13 cellular contexts compared by ENCODE assay signal in genomic region chr1:152497273-152497672, GRCh38. TPM values are rescaled to one million over a fixed set of nuclear protein-coding genes. Genes with fewer than 3 reads are reported as not detected.
DNase-seq lines count a peak whose midpoint lies in the region; ATAC-seq and TF ChIP-seq lines count a peak whose summit lies in the region.
"Had no signal": no experiment of that assay in that cellular context is flagged by ENCODE, and none has a peak within 500 bp of the region (broad histone marks: within the 10 kb centered on the region; RNA-seq: fewer than 3 reads in every experiment).

No MANE protein-coding gene starts in this region.

- no peak for TF ChIP-seq POLR2A in thyroid gland (IDR thresholded peaks at IDR 0.05)

- H3K79me2 ChIP-seq in OCI-LY1 (ENCODE audit: insufficient read depth, low read length), result no peaks in the 10 kb centered on the region

- H2AFZ ChIP-seq in OCI-LY1 (ENCODE audit: low read length), result no peak overlapping the region

- H4K20me1 ChIP-seq in OCI-LY1 (ENCODE audit: insufficient read depth, low read length), result no peaks in the 10 kb centered on the region

- no peak for ATAC-seq in GM19351 (IDR thresholded peaks at IDR 0.05; ENCODE audit: unreplicated experiment)
- ATAC-seq in GM21576 (IDR thresholded peaks at IDR 0.05; ENCODE audit: unreplicated experiment), result no peak
- ATAC-seq in activated CD8-positive, alpha-beta T cell treated with anti-CD3 and anti-CD28 coated beads, Interleukin-2, amount 10 ng/mL, durations not matched to agents 7 days and 5 days, result no peak
- ATAC-seq: activated CD4-positive, alpha-beta T cell treated with anti-CD3 and anti-CD28 coated beads for 36 hours; CD8-positive, alpha-beta T cell had no signal

- H3K27ac ChIP-seq in A673 (ENCODE audit: low read depth, low read length, poor library complexity, severe bottlenecking) (no peak overlapping the region), OCI-LY1 (ENCODE audit: low read depth, low read length, poor library complexity, severe bottlenecking) (no peak overlapping the region), thyroid gland (no peak overlapping the region)

- H3F3A ChIP-seq in OCI-LY1 (ENCODE audit: insufficient read depth, low read length), result no peaks in the 10 kb centered on the region

- no peak overlapping the region for H3K27ac Mint-ChIP-seq in activated CD8-positive, alpha-beta T cell treated with anti-CD3 and anti-CD28 coated beads, Interleukin-2, amount 10 ng/mL, durations not matched to agents 7 days and 5 days
- H3K27ac Mint-ChIP-seq: activated CD4-positive, alpha-beta T cell treated with anti-CD3 and anti-CD28 coated beads for 36 hours; activated naive CD4-positive, alpha-beta T cell treated with anti-CD3 and anti-CD28 coated beads, Interleukin-2, amount 50 U/mL, for 24 hours; CD8-positive, alpha-beta T cell had no signal

- CTCF ChIA-PET in A673 (lab: Charles Lee), result no interaction called here
- CTCF ChIA-PET in activated CD8-positive, alpha-beta T cell treated with anti-CD3 and anti-CD28 coated beads, Interleukin-2, amount 10 ng/mL, durations not matched to agents 7 days and 5 days (lab: Charles Lee), result interaction anchor here (0.9 kb wide), 1 partner anchor 15 kb away, joined by 3 read pairs; no protein-coding TSS in a partner anchor

- no peaks in the 10 kb centered on the region for H3K27me3 Mint-ChIP-seq in activated CD8-positive, alpha-beta T cell treated with anti-CD3 and anti-CD28 coated beads, Interleukin-2, amount 10 ng/mL, durations not matched to agents 7 days and 5 days (ENCODE audit: low read depth)

- no peak overlapping the region for H3K4me3 Mint-ChIP-seq in activated CD8-positive, alpha-beta T cell treated with anti-CD3 and anti-CD28 coated beads, Interleukin-2, amount 10 ng/mL, durations not matched to agents 7 days and 5 days
- H3K4me3 Mint-ChIP-seq: activated CD4-positive, alpha-beta T cell treated with anti-CD3 and anti-CD28 coated beads for 36 hours; activated naive CD4-positive, alpha-beta T cell treated with anti-CD3 and anti-CD28 coated beads, Interleukin-2, amount 50 U/mL, for 24 hours; CD8-positive, alpha-beta T cell had no signal

- intact Hi-C loops in A673 (cut with micrococcal nuclease; ENCODE audit: unreplicated experiment) (loop anchor here (2.0 kb wide), 1 partner anchor 36 kb away; no protein-coding TSS in a partner anchor), thyroid gland (cut with DNase I) (no loop called here)

- POLR2A ChIA-PET in A673 (lab: Charles Lee; ENCODE audit: low non-redundant PET), result no interaction called here
- POLR2A ChIA-PET in activated CD8-positive, alpha-beta T cell treated with anti-CD3 and anti-CD28 coated beads, Interleukin-2, amount 10 ng/mL, durations not matched to agents 7 days and 5 days (lab: Charles Lee), result no interaction called here

- no peaks in the 10 kb centered on the region for H3K27me3 ChIP-seq in A673 (replicated peaks; ENCODE audit: insufficient read depth, low read depth, low read length, poor library complexity)
- no peaks in the 10 kb centered on the region for H3K27me3 ChIP-seq in OCI-LY1 (ENCODE audit: insufficient read depth, low read length)
- no peaks in the 10 kb centered on the region for H3K27me3 ChIP-seq in thyroid gland

- no peaks in the 10 kb centered on the region for H3K4me1 Mint-ChIP-seq in activated CD8-positive, alpha-beta T cell treated with anti-CD3 and anti-CD28 coated beads, Interleukin-2, amount 10 ng/mL, durations not matched to agents 7 days and 5 days (ENCODE audit: low read depth)
- H3K4me1 Mint-ChIP-seq: activated CD4-positive, alpha-beta T cell treated with anti-CD3 and anti-CD28 coated beads for 36 hours; activated naive CD4-positive, alpha-beta T cell treated with anti-CD3 and anti-CD28 coated beads, Interleukin-2, amount 50 U/mL, for 24 hours had no signal

- no peaks in the 10 kb centered on the region for H3K36me3 Mint-ChIP-seq in activated CD8-positive, alpha-beta T cell treated with anti-CD3 and anti-CD28 coated beads, Interleukin-2, amount 10 ng/mL, durations not matched to agents 7 days and 5 days (ENCODE audit: low read depth)
- H3K36me3 Mint-ChIP-seq: activated naive CD4-positive, alpha-beta T cell treated with anti-CD3 and anti-CD28 coated beads, Interleukin-2, amount 50 U/mL, for 24 hours; CD8-positive, alpha-beta T cell had no signal

- H3K9me3 ChIP-seq in A673 (ENCODE audit: low read depth, low read length, poor library complexity, severe bottlenecking) (no peaks in the 10 kb centered on the region), OCI-LY1 (ENCODE audit: low read length) (no peaks in the 10 kb centered on the region), thyroid gland (no peaks in the 10 kb centered on the region)

- H3K4me2 ChIP-seq in OCI-LY1 (ENCODE audit: low read length), result no peak overlapping the region

- DNase-seq in A673 (ENCODE audit: low spot score) (peak; percentile 37), GM12864 (ENCODE audit: low read depth) (no peak), epithelial cell of esophagus (ENCODE audit: low read depth) (peak; percentile 69), thyroid gland (no peak)
- DNase-seq in activated CD8-positive, alpha-beta T cell treated with anti-CD3 and anti-CD28 coated beads, Interleukin-2, amount 10 ng/mL, durations not matched to agents 7 days and 5 days, result no peak
- DNase-seq: activated CD4-positive, alpha-beta T cell treated with anti-CD3 and anti-CD28 coated beads for 36 hours; CD8-positive, alpha-beta T cell; H7; NCI-H1436 treated with DMSO at 0.1 percent for 48 hours had no signal

- no peaks in the 10 kb centered on the region for H3K36me3 ChIP-seq in A673 (ENCODE audit: insufficient read depth, low read length, poor library complexity, severe bottlenecking)
- H3K36me3 ChIP-seq in OCI-LY1 (ENCODE audit: insufficient read depth, low read length), result no peaks in the 10 kb centered on the region
- H3K36me3 ChIP-seq in thyroid gland, result no peaks in the 10 kb centered on the region

- TF ChIP-seq CTCF in A673 (conservative IDR thresholded peaks at IDR 0.05; ENCODE audit: low read depth, low read length) (peak; percentile 49), GM12864 (IDR thresholded peaks at IDR 0.05; ENCODE audit: low read depth, low read length, missing control alignments) (peak; percentile 45), OCI-LY1 (IDR thresholded peaks at IDR 0.05; ENCODE audit: low read length) (peak; percentile 43), epithelial cell of esophagus (IDR thresholded peaks at IDR 0.05; ENCODE audit: insufficient read depth, low read depth, low read length, missing control alignments) (peak; percentile 77), thyroid gland (IDR thresholded peaks at IDR 0.05) (no peak)

- H3K9me2 ChIP-seq in OCI-LY1 (ENCODE audit: low read depth, low read length), result no peaks in the 10 kb centered on the region

- H3K4me1 ChIP-seq in A673 (ENCODE audit: insufficient read depth, low read length, poor library complexity, severe bottlenecking) (no peaks in the 10 kb centered on the region), OCI-LY1 (ENCODE audit: insufficient read depth, low read length, severe bottlenecking) (no peaks in the 10 kb centered on the region), thyroid gland (no peaks in the 10 kb centered on the region)

- no peaks in the 10 kb centered on the region for H3K9me3 Mint-ChIP-seq in activated CD8-positive, alpha-beta T cell treated with anti-CD3 and anti-CD28 coated beads, Interleukin-2, amount 10 ng/mL, durations not matched to agents 7 days and 5 days (ENCODE audit: insufficient read depth)
- H3K9me3 Mint-ChIP-seq: activated naive CD4-positive, alpha-beta T cell treated with anti-CD3 and anti-CD28 coated beads, Interleukin-2, amount 50 U/mL, for 24 hours; CD8-positive, alpha-beta T cell had no signal

- 19 to 21% methylated on average over 2 of the region's 2 CpGs for WGBS in thyroid gland, 2 donors

- no peak overlapping the region for H3K4me3 ChIP-seq in A673 (ENCODE audit: low read depth, low read length, poor library complexity, severe bottlenecking)
- H3K4me3 ChIP-seq in GM12864 (ENCODE audit: low read depth, low read length), result no peak overlapping the region
- no peak overlapping the region for H3K4me3 ChIP-seq in OCI-LY1 (ENCODE audit: low read depth, low read length, poor library complexity, severe bottlenecking)
- H3K4me3 ChIP-seq in epithelial cell of esophagus (ENCODE audit: low read length), result no peak overlapping the region
- H3K4me3 ChIP-seq in thyroid gland (replicated peaks in 1 of 3), result no peak overlapping the region

- H3K9ac ChIP-seq in OCI-LY1 (ENCODE audit: low read length), result no peak overlapping the region

- BruUV-seq in A673 (replicated peaks; lab: Mats Ljungman, UMichigan), result no TSS peak

RNA-seq across cellular contexts. Expression of gene LCE5A, which starts 13.3 kb away (rescaled TPM):
- total RNA-seq in A673 (2021), result not detected in 2 replicates
- total RNA-seq in thyroid gland, result not detected
- not detected for total RNA-seq in activated CD8-positive, alpha-beta T cell treated with anti-CD3 and anti-CD28 coated beads, Interleukin-2, amount 10 ng/mL, durations not matched to agents 7 days and 5 days
- total RNA-seq: activated CD4-positive, alpha-beta T cell treated with anti-CD3 and anti-CD28 coated beads for 36 hours; CD8-positive, alpha-beta T cell; H7 had no signal

RNA-seq across cellular contexts. Expression of gene CRCT1, which starts 17.0 kb away (rescaled TPM):
- total RNA-seq in A673 (2021) (not detected in 2 replicates), thyroid gland (not detected)
- not detected for total RNA-seq in activated CD8-positive, alpha-beta T cell treated with anti-CD3 and anti-CD28 coated beads, Interleukin-2, amount 10 ng/mL, durations not matched to agents 7 days and 5 days
- total RNA-seq: activated CD4-positive, alpha-beta T cell treated with anti-CD3 and anti-CD28 coated beads for 36 hours; CD8-positive, alpha-beta T cell; H7 had no signal

Comparison
In these comparisons a context has a peak if more than half of its experiments do, and no peak if none do; other contexts are left out.
1. DNase-seq: peak in A673 (single experiment) and epithelial cell of esophagus (single experiment); none in GM12864 (single experiment), thyroid gland (0 of 2) and activated CD8-positive, alpha-beta T cell treated with anti-CD3 and anti-CD28 coated beads, Interleukin-2, amount 10 ng/mL, durations not matched to agents 7 days and 5 days (single experiment).
2. CTCF ChIP-seq: peak in A673 (single experiment), GM12864 (single experiment), OCI-LY1 (single experiment) and epithelial cell of esophagus (single experiment); none in thyroid gland (0 of 6).